ENCODE assay signal across 20 cellular contexts in genomic region chr17:48479014-48479402, GRCh38. TPM values are rescaled to one million over a fixed set of nuclear protein-coding genes. Genes with fewer than 3 reads are reported as not detected.
DNase-seq lines count a peak whose midpoint lies in the region; ATAC-seq and TF ChIP-seq lines count a peak whose summit lies in the region.
"Had no signal": no experiment of that assay in that cellular context is flagged by ENCODE, and none has a peak within 500 bp of the region (broad histone marks: within the 10 kb centered on the region; RNA-seq: fewer than 3 reads in every experiment).

No MANE protein-coding gene starts in this region.

- H3K27me3 Mint-ChIP-seq in activated CD4-positive, alpha-beta memory T cell treated with anti-CD3 and anti-CD28 coated beads, Interleukin-2, amount 10 ng/mL, durations not matched to agents 7 days and 5 days, result peaks cover 3% of the 10 kb centered on the region
- no peaks in the 10 kb centered on the region for H3K27me3 Mint-ChIP-seq in activated CD4-positive, alpha-beta memory T cell treated with anti-CD3 and anti-CD28 coated beads for 36 hours
- H3K27me3 Mint-ChIP-seq in activated naive CD8-positive, alpha-beta T cell treated with anti-CD3 and anti-CD28 coated beads for 36 hours, result peaks cover 5% of the 10 kb centered on the region
- H3K27me3 Mint-ChIP-seq in nephron progenitor cell (ENCODE audit: low read depth, poor library complexity), result peaks cover 16% of the 10 kb centered on the region

- intact Hi-C loops in activated CD4-positive, alpha-beta memory T cell treated with anti-CD3 and anti-CD28 coated beads for 36 hours (cut with micrococcal nuclease), result no loop called here
- intact Hi-C loops in aorta (cut with DNase I), result no loop called here
- intact Hi-C loops in colonic mucosa (cut with DNase I), result no loop called here

- H3K9me3 ChIP-seq in aorta (ENCODE audit: control insufficient read depth, low read length), result no peaks in the 10 kb centered on the region
- H3K9me3 ChIP-seq in colonic mucosa, result no peaks in the 10 kb centered on the region
- H3K9me3 ChIP-seq: A549 had no signal

- POLR2A ChIA-PET in activated CD4-positive, alpha-beta memory T cell treated with anti-CD3 and anti-CD28 coated beads, Interleukin-2, amount 10 ng/mL, durations not matched to agents 7 days and 5 days (lab: Charles Lee), result no interaction called here
- POLR2A ChIA-PET in activated CD4-positive, alpha-beta memory T cell treated with anti-CD3 and anti-CD28 coated beads for 36 hours (lab: Charles Lee), result no interaction called here

- peaks cover 37% of the 10 kb centered on the region for H3K4me1 Mint-ChIP-seq in activated CD4-positive, alpha-beta memory T cell treated with anti-CD3 and anti-CD28 coated beads, Interleukin-2, amount 10 ng/mL, durations not matched to agents 7 days and 5 days
- peaks cover 17% of the 10 kb centered on the region for H3K4me1 Mint-ChIP-seq in activated CD4-positive, alpha-beta memory T cell treated with anti-CD3 and anti-CD28 coated beads for 36 hours (ENCODE audit: low read depth)
- peaks cover 20% of the 10 kb centered on the region for H3K4me1 Mint-ChIP-seq in activated naive CD8-positive, alpha-beta T cell treated with anti-CD3 and anti-CD28 coated beads for 36 hours
- peaks cover 73% of the 10 kb centered on the region for H3K4me1 Mint-ChIP-seq in nephron progenitor cell
- H3K4me1 Mint-ChIP-seq: GM23338 had no signal

- TF ChIP-seq CTCF in nephron progenitor cell (IDR thresholded peaks at IDR 0.05) (no peak), colonic mucosa (IDR thresholded peaks at IDR 0.05) (no peak)

- H3K36me3 ChIP-seq in aorta (ENCODE audit: control insufficient read depth in 1 of 2, insufficient read depth in 2 of 2, low read length in 1 of 2), result no peaks in the 10 kb centered on the region
- no peaks in the 10 kb centered on the region for H3K36me3 ChIP-seq in colonic mucosa

- no peaks in the 10 kb centered on the region for H3K9me3 Mint-ChIP-seq in activated CD4-positive, alpha-beta memory T cell treated with anti-CD3 and anti-CD28 coated beads, Interleukin-2, amount 10 ng/mL, durations not matched to agents 7 days and 5 days
- H3K9me3 Mint-ChIP-seq in activated CD4-positive, alpha-beta memory T cell treated with anti-CD3 and anti-CD28 coated beads for 36 hours, result no peaks in the 10 kb centered on the region
- no peaks in the 10 kb centered on the region for H3K9me3 Mint-ChIP-seq in activated naive CD8-positive, alpha-beta T cell treated with anti-CD3 and anti-CD28 coated beads for 36 hours
- H3K9me3 Mint-ChIP-seq in nephron progenitor cell, result no peaks in the 10 kb centered on the region
- H3K9me3 Mint-ChIP-seq: CD4-positive, alpha-beta memory T cell; GM23338 had no signal

- no peak for ATAC-seq in aorta (ENCODE audit: low FRiP score)

- 77 to 81% methylated on average over 2 of the region's 2 CpGs for WGBS in aorta, 2 donors

- H3K27ac ChIP-seq in aorta (ENCODE audit: low read depth in 1 of 2, low read length in 2 of 2) (no peak overlapping the region), colonic mucosa (no peak overlapping the region)
- H3K27ac ChIP-seq: A549, PC-9 had no signal

- in situ Hi-C loops in KBM-7 (cut with MboI; ENCODE audit: low pct_unique_long_range_greater_than_20kb, low sequenced_read_pairs), result no loop called here

- H3K4me3 Mint-ChIP-seq in activated CD4-positive, alpha-beta memory T cell treated with anti-CD3 and anti-CD28 coated beads, Interleukin-2, amount 10 ng/mL, durations not matched to agents 7 days and 5 days, result no peak overlapping the region
- H3K4me3 Mint-ChIP-seq in activated CD4-positive, alpha-beta memory T cell treated with anti-CD3 and anti-CD28 coated beads for 36 hours, result no peak overlapping the region
- no peak overlapping the region for H3K4me3 Mint-ChIP-seq in activated naive CD8-positive, alpha-beta T cell treated with anti-CD3 and anti-CD28 coated beads for 36 hours
- peak overlapping the region; percentile 41 for H3K4me3 Mint-ChIP-seq in nephron progenitor cell
- H3K4me3 Mint-ChIP-seq: CD4-positive, alpha-beta memory T cell; GM23338 had no signal

- H3K4me3 ChIP-seq in aorta (ENCODE audit: low read length in 2 of 2), result no peak overlapping the region
- H3K4me3 ChIP-seq in colonic mucosa, result no peak overlapping the region
- H3K4me3 ChIP-seq: A549, GM23338, PC-9 had no signal

- H3K27me3 ChIP-seq in aorta (ENCODE audit: control insufficient read depth in 1 of 2, insufficient read depth in 2 of 2, low read length in 1 of 2) (no peaks in the 10 kb centered on the region), colonic mucosa (no peaks in the 10 kb centered on the region)

- CTCF ChIA-PET in activated CD4-positive, alpha-beta memory T cell treated with anti-CD3 and anti-CD28 coated beads, Interleukin-2, amount 10 ng/mL, durations not matched to agents 7 days and 5 days (lab: Charles Lee), result no interaction called here
- CTCF ChIA-PET in activated CD4-positive, alpha-beta memory T cell treated with anti-CD3 and anti-CD28 coated beads for 36 hours (lab: Charles Lee), result interaction anchor here (2.8 kb wide), 1 partner anchor 127 kb away, joined by 9 read pairs; no protein-coding TSS in a partner anchor

- no peak overlapping the region for H3K9ac ChIP-seq in colonic mucosa (ENCODE audit: low read depth in 2 of 2, low read length in 2 of 2)

- H3K4me1 ChIP-seq in aorta (ENCODE audit: control insufficient read depth in 1 of 2, insufficient read depth in 2 of 2, low read length in 2 of 2) (no peaks in the 10 kb centered on the region), colonic mucosa (peaks cover 3% of the 10 kb centered on the region)

- no peak for DNase-seq in activated CD4-positive, alpha-beta memory T cell treated with anti-CD3 and anti-CD28 coated beads, Interleukin-2, amount 10 ng/mL, durations not matched to agents 7 days and 5 days
- DNase-seq in activated CD4-positive, alpha-beta memory T cell treated with anti-CD3 and anti-CD28 coated beads for 36 hours, result no peak
- DNase-seq in KBM-7, result peak; percentile 49
- DNase-seq in activated naive CD8-positive, alpha-beta T cell treated with anti-CD3 and anti-CD28 coated beads for 36 hours, result no peak
- DNase-seq in nephron progenitor cell, result no peak
- DNase-seq in stimulated activated CD4-positive, alpha-beta T cell treated with anti-CD3 and anti-CD28 coated beads, Interleukin-4, amount 100 ng/mL, for 24 hours, result no peak
- DNase-seq in aorta, result no peak
- no peak for DNase-seq in colonic mucosa
- DNase-seq: DMS 273 treated with DMSO at 0.1 percent for 48 hours, IMR-90, NCI-H1048, NCI-H2107, NCI-H226, PC-9, Right ventricle myocardium superior had no signal

- no peaks in the 10 kb centered on the region for H3K36me3 Mint-ChIP-seq in activated CD4-positive, alpha-beta memory T cell treated with anti-CD3 and anti-CD28 coated beads, Interleukin-2, amount 10 ng/mL, durations not matched to agents 7 days and 5 days (ENCODE audit: low read depth)
- no peaks in the 10 kb centered on the region for H3K36me3 Mint-ChIP-seq in activated CD4-positive, alpha-beta memory T cell treated with anti-CD3 and anti-CD28 coated beads for 36 hours
- no peaks in the 10 kb centered on the region for H3K36me3 Mint-ChIP-seq in activated naive CD8-positive, alpha-beta T cell treated with anti-CD3 and anti-CD28 coated beads for 36 hours
- no peaks in the 10 kb centered on the region for H3K36me3 Mint-ChIP-seq in nephron progenitor cell (ENCODE audit: low read depth)
- H3K36me3 Mint-ChIP-seq: CD4-positive, alpha-beta memory T cell had no signal

- peak overlapping the region; percentile 68 for H3K27ac Mint-ChIP-seq in activated CD4-positive, alpha-beta memory T cell treated with anti-CD3 and anti-CD28 coated beads, Interleukin-2, amount 10 ng/mL, durations not matched to agents 7 days and 5 days
- H3K27ac Mint-ChIP-seq in activated CD4-positive, alpha-beta memory T cell treated with anti-CD3 and anti-CD28 coated beads for 36 hours, result no peak overlapping the region
- peak overlapping the region; percentile 5 for H3K27ac Mint-ChIP-seq in activated naive CD8-positive, alpha-beta T cell treated with anti-CD3 and anti-CD28 coated beads for 36 hours
- peak overlapping the region; percentile 82 for H3K27ac Mint-ChIP-seq in nephron progenitor cell
- H3K27ac Mint-ChIP-seq: GM23338 had no signal

RNA-seq across cellular contexts. Expression of gene SKAP1, which starts 49.0 kb away (rescaled TPM):
- total RNA-seq in activated CD4-positive, alpha-beta memory T cell treated with anti-CD3 and anti-CD28 coated beads, Interleukin-2, amount 10 ng/mL, durations not matched to agents 7 days and 5 days, result 100 to 1,000 TPM; 132 to 133 TPM
- total RNA-seq in activated CD4-positive, alpha-beta memory T cell treated with anti-CD3 and anti-CD28 coated beads for 36 hours, result 10 to 100 TPM; 71.7 to 77.6 TPM
- 10 to 100 TPM; 54.2 to 55.4 TPM for total RNA-seq in activated naive CD8-positive, alpha-beta T cell treated with anti-CD3 and anti-CD28 coated beads for 36 hours
- total RNA-seq in aorta (1 to 10 TPM in 1 of 2 donors, under 1 TPM in 1; 0.84 to 3.6 TPM), colonic mucosa (1 to 10 TPM; 1.2 to 2.1 TPM)
- 1 to 10 TPM in 1 of 2 donors, not detected in 1; 3.1 TPM for polyA plus RNA-seq in aorta
- total RNA-seq: GM23338, IMR-90 had no signal
- polyA plus RNA-seq: IMR-90 had no signal

RNA-seq across cellular contexts. Expression of gene HOXB1, which starts 51.8 kb away (rescaled TPM):
- not detected for total RNA-seq in activated CD4-positive, alpha-beta memory T cell treated with anti-CD3 and anti-CD28 coated beads, Interleukin-2, amount 10 ng/mL, durations not matched to agents 7 days and 5 days
- not detected for total RNA-seq in activated CD4-positive, alpha-beta memory T cell treated with anti-CD3 and anti-CD28 coated beads for 36 hours
- not detected for total RNA-seq in activated naive CD8-positive, alpha-beta T cell treated with anti-CD3 and anti-CD28 coated beads for 36 hours
- total RNA-seq in aorta, result not detected
- under 1 TPM in 1 of 2 donors, not detected in 1; 0.63 TPM for polyA plus RNA-seq in aorta
- not detected for total RNA-seq in colonic mucosa
- total RNA-seq: CD4-positive, alpha-beta memory T cell; Daoy; GM23338; HT-29; IMR-90; PC-9; Right ventricle myocardium superior had no signal
- polyA plus RNA-seq: A549; CD4-positive, alpha-beta memory T cell; GM23338; IMR-90 had no signal

Comparison
In these comparisons a context has a peak if more than half of its experiments do, and no peak if none do; other contexts are left out.
1. RNA of gene SKAP1, which starts 49.0 kb away (total RNA-seq): 132 to 133 TPM in activated CD4-positive, alpha-beta memory T cell treated with anti-CD3 and anti-CD28 coated beads, Interleukin-2, amount 10 ng/mL, durations not matched to agents 7 days and 5 days, 71.7 to 77.6 TPM in activated CD4-positive, alpha-beta memory T cell treated with anti-CD3 and anti-CD28 coated beads for 36 hours and 54.2 to 55.4 TPM in activated naive CD8-positive, alpha-beta T cell treated with anti-CD3 and anti-CD28 coated beads for 36 hours; 0.84 to 3.6 TPM in aorta and 1.2 to 2.1 TPM in colonic mucosa; every median in the first group is over 10 times any median in the second.